Comparison of ENCODE assay signal across 40 cellular contexts in the genomic region with DNA sequence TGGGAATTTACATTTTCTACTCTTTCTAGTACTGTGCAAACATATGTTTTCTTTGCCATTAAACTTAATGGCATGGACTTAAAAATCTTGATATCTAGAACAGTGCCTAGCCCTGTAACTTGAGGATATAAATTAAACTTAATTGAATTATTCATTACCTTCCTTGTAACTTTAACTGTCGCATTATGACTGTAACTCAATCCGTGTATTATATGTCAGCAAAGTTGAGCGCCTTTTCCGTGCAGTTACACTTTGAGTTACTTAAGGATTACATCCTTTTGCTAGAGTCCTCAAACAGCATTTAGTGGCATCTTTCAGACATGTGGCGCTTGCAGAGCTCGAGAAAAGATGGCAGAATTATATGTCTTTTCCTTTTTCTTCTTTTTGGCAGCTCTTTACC.
"Had no signal": no experiment of that assay in that cellular context is flagged by ENCODE, and none has a peak within 500 bp of the region (broad histone marks: within the 10 kb centered on the region; RNA-seq: fewer than 3 reads in every experiment).

No MANE protein-coding gene starts in this region.

- H3K4me1 Mint-ChIP-seq: activated naive CD4-positive, alpha-beta T cell treated with anti-CD3 and anti-CD28 coated beads, Interleukin-2, amount 10 ng/mL, durations not matched to agents 7 days and 5 days; activated naive CD4-positive, alpha-beta T cell treated with anti-CD3 and anti-CD28 coated beads, Interleukin-2, amount 50 U/mL, for 24 hours; activated naive CD8-positive, alpha-beta T cell treated with anti-CD3 and anti-CD28 coated beads for 36 hours; activated naive CD8-positive, alpha-beta T cell treated with anti-CD3 and anti-CD28 coated beads, Interleukin-2, amount 10 ng/mL, durations not matched to agents 7 days and 5 days; activated naive CD8-positive, alpha-beta T cell treated with anti-CD3 and anti-CD28 coated beads, Interleukin-2, amount 50 U/mL, for 24 hours; activated T-helper 17 cell treated with anti-CD3 and anti-CD28 coated beads, Interleukin-2, amount 50 U/mL, for 72 hours; central memory CD8-positive, alpha-beta T cell had no signal

- H3K36me3 Mint-ChIP-seq: activated naive CD4-positive, alpha-beta T cell treated with anti-CD3 and anti-CD28 coated beads, Interleukin-2, amount 10 ng/mL, durations not matched to agents 7 days and 5 days; activated naive CD4-positive, alpha-beta T cell treated with anti-CD3 and anti-CD28 coated beads, Interleukin-2, amount 50 U/mL, for 24 hours; activated naive CD4-positive, alpha-beta T cell treated with anti-CD3 and anti-CD28 coated beads, Interleukin-2, amount 50 U/mL, for 72 hours; activated naive CD8-positive, alpha-beta T cell; activated naive CD8-positive, alpha-beta T cell treated with anti-CD3 and anti-CD28 coated beads for 36 hours; activated naive CD8-positive, alpha-beta T cell treated with anti-CD3 and anti-CD28 coated beads, Interleukin-2, amount 10 ng/mL, durations not matched to agents 7 days and 5 days; brain had no signal

- H3K27me3 ChIP-seq: adrenal gland, ascending aorta, body of pancreas, brain microvascular endothelial cell, breast epithelium, cardiac muscle cell had no signal

- H3K4me3 Mint-ChIP-seq: activated naive CD4-positive, alpha-beta T cell treated with anti-CD3 and anti-CD28 coated beads for 36 hours; activated naive CD4-positive, alpha-beta T cell treated with anti-CD3 and anti-CD28 coated beads, Interleukin-2, amount 10 ng/mL, durations not matched to agents 7 days and 5 days; activated naive CD4-positive, alpha-beta T cell treated with anti-CD3 and anti-CD28 coated beads, Interleukin-2, amount 50 U/mL, for 24 hours; activated naive CD8-positive, alpha-beta T cell; activated naive CD8-positive, alpha-beta T cell treated with anti-CD3 and anti-CD28 coated beads for 36 hours; activated naive CD8-positive, alpha-beta T cell treated with anti-CD3 and anti-CD28 coated beads, Interleukin-2, amount 10 ng/mL, durations not matched to agents 7 days and 5 days; activated naive CD8-positive, alpha-beta T cell treated with anti-CD3 and anti-CD28 coated beads, Interleukin-2, amount 50 U/mL, for 24 hours; activated T-cell treated with anti-CD3 and anti-CD28 coated beads, Interleukin-2, amount 50 U/mL, for 24 hours; activated T-cell treated with anti-CD3 and anti-CD28 coated beads, Interleukin-2, amount 50 U/mL, for 4 hours; activated T-cell treated with anti-CD3 and anti-CD28 coated beads, Interleukin-2, amount 50 U/mL, for 72 hours; activated T-helper 1 cell treated with anti-CD3 and anti-CD28 coated beads, Interleukin-12 subunit alpha, Interleukin-12 subunit beta, Interleukin-2, Interleukin-4 antibody, amounts not matched to agents 30 ng/mL and 10 ng/mL and 1 ng/mL, durations not matched to agents 14 hours and 24 hours and 36 hours; activated T-helper 17 cell treated with anti-CD3 and anti-CD28 coated beads, Interleukin-2, amount 50 U/mL, for 72 hours; brain; central memory CD8-positive, alpha-beta T cell had no signal

- H3K27me3 Mint-ChIP-seq: activated naive CD4-positive, alpha-beta T cell treated with anti-CD3 and anti-CD28 coated beads, Interleukin-2, amount 10 ng/mL, durations not matched to agents 7 days and 5 days; activated naive CD4-positive, alpha-beta T cell treated with anti-CD3 and anti-CD28 coated beads, Interleukin-2, amount 50 U/mL, for 24 hours; activated naive CD8-positive, alpha-beta T cell; activated naive CD8-positive, alpha-beta T cell treated with anti-CD3 and anti-CD28 coated beads for 36 hours; activated naive CD8-positive, alpha-beta T cell treated with anti-CD3 and anti-CD28 coated beads, Interleukin-2, amount 10 ng/mL, durations not matched to agents 7 days and 5 days; activated naive CD8-positive, alpha-beta T cell treated with anti-CD3 and anti-CD28 coated beads, Interleukin-2, amount 50 U/mL, for 24 hours; activated T-cell treated with anti-CD3 and anti-CD28 coated beads, Interleukin-2, amount 50 U/mL, for 24 hours; activated T-helper 17 cell treated with anti-CD3 and anti-CD28 coated beads, Interleukin-2, amount 50 U/mL, for 72 hours; brain; central memory CD8-positive, alpha-beta T cell had no signal

- H3K27ac ChIP-seq: adrenal gland, ascending aorta, body of pancreas, brain microvascular endothelial cell, breast epithelium, cardiac muscle cell had no signal

- H3K27ac Mint-ChIP-seq: activated naive CD4-positive, alpha-beta T cell treated with anti-CD3 and anti-CD28 coated beads for 36 hours; activated naive CD4-positive, alpha-beta T cell treated with anti-CD3 and anti-CD28 coated beads, Interleukin-2, amount 10 ng/mL, durations not matched to agents 7 days and 5 days; activated naive CD4-positive, alpha-beta T cell treated with anti-CD3 and anti-CD28 coated beads, Interleukin-2, amount 50 U/mL, for 24 hours; activated naive CD4-positive, alpha-beta T cell treated with anti-CD3 and anti-CD28 coated beads, Interleukin-2, amount 50 U/mL, for 72 hours; activated naive CD8-positive, alpha-beta T cell; activated naive CD8-positive, alpha-beta T cell treated with anti-CD3 and anti-CD28 coated beads for 36 hours; activated naive CD8-positive, alpha-beta T cell treated with anti-CD3 and anti-CD28 coated beads, Interleukin-2, amount 10 ng/mL, durations not matched to agents 7 days and 5 days; activated naive CD8-positive, alpha-beta T cell treated with anti-CD3 and anti-CD28 coated beads, Interleukin-2, amount 50 U/mL, for 24 hours; activated T-cell treated with anti-CD3 and anti-CD28 coated beads, Interleukin-2, amount 50 U/mL, for 24 hours; activated T-cell treated with anti-CD3 and anti-CD28 coated beads, Interleukin-2, amount 50 U/mL, for 72 hours; activated T-helper 1 cell treated with anti-CD3 and anti-CD28 coated beads, Interleukin-12 subunit alpha, Interleukin-12 subunit beta, Interleukin-2, Interleukin-4 antibody, amounts not matched to agents 30 ng/mL and 10 ng/mL and 1 ng/mL, durations not matched to agents 14 hours and 24 hours and 36 hours; activated T-helper 17 cell treated with anti-CD3 and anti-CD28 coated beads, Interleukin-2, amount 50 U/mL, for 72 hours; activated T-helper 2 cell treated with anti-CD3 and anti-CD28 coated beads, Interferon-gamma antibody, Interleukin-2, Interleukin-4, amounts not matched to agents 10 μg/mL and 5 μg/mL and 100 μg/mL, durations not matched to agents 14 hours and 24 hours and 36 hours; brain had no signal

- FAIRE-seq: astrocyte had no signal

- DNase-seq: activated effector memory CD4-positive, alpha-beta T cell treated with anti-CD3 and anti-CD28 coated beads, Interleukin-2, amount 50 U/mL, for 16 hours; activated effector memory CD4-positive, alpha-beta T cell treated with Interleukin-2 at 50 U/mL for 16 hours; activated gamma-delta T cell; activated gamma-delta T cell treated with Interleukin-2 at 50 U/mL for 16 hours; activated naive CD4-positive, alpha-beta T cell; activated naive CD4-positive, alpha-beta T cell treated with anti-CD3 and anti-CD28 coated beads for 36 hours; activated naive CD4-positive, alpha-beta T cell treated with anti-CD3 and anti-CD28 coated beads, Interleukin-2, amount 10 ng/mL, durations not matched to agents 7 days and 5 days; activated naive CD4-positive, alpha-beta T cell treated with anti-CD3 and anti-CD28 coated beads, Interleukin-2, amount 50 U/mL, for 16 hours; activated naive CD4-positive, alpha-beta T cell treated with Interleukin-2 at 50 U/mL for 16 hours; activated naive CD8-positive, alpha-beta T cell treated with anti-CD3 and anti-CD28 coated beads for 36 hours; activated naive CD8-positive, alpha-beta T cell treated with anti-CD3 and anti-CD28 coated beads, Interleukin-2, amount 10 ng/mL, durations not matched to agents 7 days and 5 days; activated naive CD8-positive, alpha-beta T cell treated with anti-CD3 and anti-CD28 coated beads, Interleukin-2, amount 50 U/mL, for 24 hours; activated T-cell treated with anti-CD3 and anti-CD28 coated beads for 4 hours; activated T-cell treated with anti-CD3 and anti-CD28 coated beads, Interleukin-2, amount 50 U/mL, for 1 hour; activated T-cell treated with anti-CD3 and anti-CD28 coated beads, Interleukin-2, amount 50 U/mL, for 24 hours; activated T-cell treated with anti-CD3 and anti-CD28 coated beads, Interleukin-2, amount 50 U/mL, for 4 hours; activated T-cell treated with anti-CD3 and anti-CD28 coated beads, Interleukin-2, amount 50 U/mL, for 48 hours; activated T-cell treated with anti-CD3 and anti-CD28 coated beads, Interleukin-2, amount 50 U/mL, for 72 hours; adrenal gland; amniotic stem cell; amygdala; anterior cingulate cortex; aorta; body of pancreas; brain microvascular endothelial cell; caudate nucleus; central memory CD4-positive, alpha-beta T cell; cerebellar nuclear complex had no signal

- H3K4me3 ChIP-seq: adrenal gland, ascending aorta, body of pancreas, breast epithelium, cardiac muscle cell had no signal

- H3K9me3 Mint-ChIP-seq: activated naive CD4-positive, alpha-beta T cell treated with anti-CD3 and anti-CD28 coated beads for 36 hours; activated naive CD4-positive, alpha-beta T cell treated with anti-CD3 and anti-CD28 coated beads, Interleukin-2, amount 10 ng/mL, durations not matched to agents 7 days and 5 days; activated naive CD4-positive, alpha-beta T cell treated with anti-CD3 and anti-CD28 coated beads, Interleukin-2, amount 50 U/mL, for 24 hours; activated naive CD8-positive, alpha-beta T cell treated with anti-CD3 and anti-CD28 coated beads, Interleukin-2, amount 10 ng/mL, durations not matched to agents 7 days and 5 days; activated T-helper 1 cell treated with anti-CD3 and anti-CD28 coated beads, Interleukin-12 subunit alpha, Interleukin-12 subunit beta, Interleukin-2, Interleukin-4 antibody, amounts not matched to agents 30 ng/mL and 10 ng/mL and 1 ng/mL, durations not matched to agents 14 hours and 24 hours and 36 hours; activated T-helper 17 cell treated with anti-CD3 and anti-CD28 coated beads, Interleukin-2, amount 50 U/mL, for 72 hours; activated T-helper 2 cell treated with anti-CD3 and anti-CD28 coated beads, Interferon-gamma antibody, Interleukin-2, Interleukin-4, amounts not matched to agents 10 μg/mL and 5 μg/mL and 100 μg/mL, durations not matched to agents 14 hours and 24 hours and 36 hours had no signal

- ATAC-seq: activated naive CD4-positive, alpha-beta T cell treated with anti-CD3 and anti-CD28 coated beads, Interleukin-2, amount 50 U/mL, for 72 hours; activated naive CD8-positive, alpha-beta T cell treated with anti-CD3 and anti-CD28 coated beads, Interleukin-2, amount 50 U/mL, for 24 hours; activated T-cell treated with anti-CD3 and anti-CD28 coated beads, Interleukin-2, amount 50 U/mL, for 4 hours; activated T-cell treated with anti-CD3 and anti-CD28 coated beads, Interleukin-2, amount 50 U/mL, for 72 hours; activated T-helper 17 cell treated with anti-CD3 and anti-CD28 coated beads, Interleukin-2, amount 50 U/mL, for 72 hours; body of pancreas had no signal
